Comparison of ENCODE assay signal across 1 cellular context in the genomic region with DNA sequence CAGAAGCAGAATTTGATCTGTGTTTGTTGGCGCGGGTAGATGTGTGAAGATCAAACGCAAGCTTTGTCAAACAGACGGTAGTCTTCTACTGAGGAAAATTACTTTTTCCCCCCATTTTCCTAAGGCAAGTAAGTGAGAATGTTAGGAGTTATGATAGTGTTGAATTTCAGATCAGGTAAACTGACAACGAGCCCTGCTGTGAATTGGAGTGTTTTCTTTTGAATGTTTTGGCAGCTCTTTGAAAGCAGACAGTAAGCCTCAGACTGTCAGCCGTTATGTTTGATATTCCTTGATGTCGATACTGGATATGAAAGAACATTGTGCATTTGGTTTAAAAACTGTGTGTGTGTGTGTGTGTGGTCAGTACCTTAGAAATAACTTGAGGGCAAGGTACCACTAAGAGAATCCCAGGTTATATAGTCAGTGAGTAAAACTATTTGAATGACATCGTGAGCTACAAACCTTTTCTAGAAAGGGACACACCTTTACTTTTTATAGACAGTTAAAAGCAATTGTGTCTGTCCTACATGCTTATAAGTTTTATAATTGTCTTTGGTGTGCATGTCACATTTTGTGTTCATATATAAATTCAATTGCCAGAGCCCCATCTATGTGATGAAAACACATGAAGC.
TF ChIP-seq lines count a peak whose summit lies in the region.

No MANE protein-coding gene starts in this region.

TF ChIP-seq in GM23338, 12 proteins besides CTCF, POLR2A, EP300 and RAD21 (continued from another document):
- TF ChIP-seq, protein P1, sequence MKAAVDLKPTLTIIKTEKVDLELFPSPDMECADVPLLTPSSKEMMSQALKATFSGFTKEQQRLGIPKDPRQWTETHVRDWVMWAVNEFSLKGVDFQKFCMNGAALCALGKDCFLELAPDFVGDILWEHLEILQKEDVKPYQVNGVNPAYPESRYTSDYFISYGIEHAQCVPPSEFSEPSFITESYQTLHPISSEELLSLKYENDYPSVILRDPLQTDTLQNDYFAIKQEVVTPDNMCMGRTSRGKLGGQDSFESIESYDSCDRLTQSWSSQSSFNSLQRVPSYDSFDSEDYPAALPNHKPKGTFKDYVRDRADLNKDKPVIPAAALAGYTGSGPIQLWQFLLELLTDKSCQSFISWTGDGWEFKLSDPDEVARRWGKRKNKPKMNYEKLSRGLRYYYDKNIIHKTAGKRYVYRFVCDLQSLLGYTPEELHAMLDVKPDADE (IDR thresholded peaks at IDR 0.05) = no peak
- no peak for TF ChIP-seq EZH2phosphoT487 (IDR thresholded peaks at IDR 0.05; ENCODE audit: unreplicated experiment)
